Comparison of ENCODE assay signal across 22 cellular contexts in genomic region chr15:76467136-76467535, GRCh38.
"Had no signal": no experiment of that assay in that cellular context is flagged by ENCODE, and none has a peak within 500 bp of the region (broad histone marks: within the 10 kb centered on the region; RNA-seq: fewer than 3 reads in every experiment).

No MANE protein-coding gene starts in this region.

- ATAC-seq: HepG2 had no signal

- FAIRE-seq: HepG2, RCC 7860 had no signal

- DNase-seq: IMR-90, Karpas-422, KG1, MM.1S, NCI-H1092 treated with DMSO at 0.1 percent for 48 hours, NCI-H1436, NCI-H187, NCI-H2029, NCI-H2081 treated with DMSO at 0.1 percent for 48 hours, NCI-H2171, NCI-H226, NCI-H446, NCI-H510A, NCI-H524 treated with DMSO at 0.1 percent for 48 hours, NCI-H69, NCI-H774, RPMI8226, SHP77, SK-N-SH, SW 1271 had no signal
